In the genomic region with DNA sequence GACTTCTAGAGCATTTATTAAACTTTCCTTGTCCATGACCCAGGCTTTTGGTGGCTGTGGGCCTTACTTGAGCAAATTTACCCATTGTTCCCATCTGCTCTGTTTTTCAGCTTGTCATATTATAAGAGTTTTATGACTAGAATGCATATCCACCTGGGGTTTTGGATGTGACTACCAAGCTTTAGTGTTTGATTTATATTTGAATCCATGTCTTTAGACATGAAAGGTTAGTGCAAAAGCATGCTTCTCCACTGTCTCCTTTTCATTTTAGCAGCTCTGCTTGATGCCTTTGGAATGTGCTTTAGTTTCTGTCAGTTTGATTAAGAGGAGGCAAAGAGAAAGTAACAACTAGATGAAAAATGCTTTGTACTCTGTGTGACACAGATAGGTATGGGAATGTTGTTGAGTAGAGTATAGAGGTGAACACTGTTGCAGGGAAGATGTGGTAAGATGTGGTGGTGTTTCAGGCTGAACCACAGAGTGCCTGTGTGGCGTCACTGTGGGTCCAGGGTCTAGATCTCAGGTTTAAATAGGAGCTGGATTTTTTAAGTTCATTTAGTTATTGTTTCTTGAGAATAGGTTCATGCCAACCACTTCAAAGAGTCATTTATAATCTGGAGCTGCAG, we compare ENCODE assay signal across 16 cellular contexts. TPM values are rescaled to one million over a fixed set of nuclear protein-coding genes. Genes with fewer than 3 reads are reported as not detected.
DNase-seq lines count a peak whose midpoint lies in the region; ATAC-seq and TF ChIP-seq lines count a peak whose summit lies in the region.
"Had no signal": no experiment of that assay in that cellular context is flagged by ENCODE, and none has a peak within 500 bp of the region (broad histone marks: within the 10 kb centered on the region; RNA-seq: fewer than 3 reads in every experiment).

No MANE protein-coding gene starts in this region.

- peak overlapping the region; percentile 51 for H3K27ac Mint-ChIP-seq in activated T-cell treated with anti-CD3 and anti-CD28 coated beads, Interleukin-2, amount 50 U/mL, for 24 hours
- peak overlapping the region; percentile 27 for H3K27ac Mint-ChIP-seq in activated naive CD8-positive, alpha-beta T cell treated with anti-CD3 and anti-CD28 coated beads, Interleukin-2, amount 50 U/mL, for 24 hours
- H3K27ac Mint-ChIP-seq in endothelial cell (ENCODE audit: unreplicated experiment), result no peak overlapping the region

- H3K4me3 Mint-ChIP-seq in activated T-cell treated with anti-CD3 and anti-CD28 coated beads, Interleukin-2, amount 50 U/mL, for 24 hours, result peak overlapping the region; percentile 0
- peak overlapping the region; percentile 16 for H3K4me3 Mint-ChIP-seq in activated naive CD8-positive, alpha-beta T cell treated with anti-CD3 and anti-CD28 coated beads, Interleukin-2, amount 50 U/mL, for 24 hours
- H3K4me3 Mint-ChIP-seq in endothelial cell (ENCODE audit: unreplicated experiment), result no peak overlapping the region
- H3K4me3 Mint-ChIP-seq: central memory CD8-positive, alpha-beta T cell had no signal

- peak; percentile 36 for ATAC-seq in HG02642 (IDR thresholded peaks at IDR 0.05; ENCODE audit: poor library complexity, unreplicated experiment)
- peak; percentile 92 for ATAC-seq in activated naive CD8-positive, alpha-beta T cell treated with anti-CD3 and anti-CD28 coated beads, Interleukin-2, amount 50 U/mL, for 24 hours

- H3K4me1 Mint-ChIP-seq in activated T-cell treated with anti-CD3 and anti-CD28 coated beads, Interleukin-2, amount 50 U/mL, for 24 hours (ENCODE audit: low read depth), result peaks cover 73% of the 10 kb centered on the region
- peaks cover 54% of the 10 kb centered on the region for H3K4me1 Mint-ChIP-seq in activated naive CD8-positive, alpha-beta T cell treated with anti-CD3 and anti-CD28 coated beads, Interleukin-2, amount 50 U/mL, for 24 hours
- no peaks in the 10 kb centered on the region for H3K4me1 Mint-ChIP-seq in endothelial cell (ENCODE audit: unreplicated experiment)

- peaks cover 66% of the 10 kb centered on the region for H3K36me3 Mint-ChIP-seq in activated T-cell treated with anti-CD3 and anti-CD28 coated beads, Interleukin-2, amount 50 U/mL, for 24 hours (ENCODE audit: low read depth)
- peaks cover 32% of the 10 kb centered on the region for H3K36me3 Mint-ChIP-seq in activated naive CD8-positive, alpha-beta T cell treated with anti-CD3 and anti-CD28 coated beads, Interleukin-2, amount 50 U/mL, for 24 hours (ENCODE audit: low read depth)
- H3K36me3 Mint-ChIP-seq in endothelial cell (ENCODE audit: low read depth, unreplicated experiment), result no peaks in the 10 kb centered on the region

- H3K9me3 Mint-ChIP-seq in activated T-cell treated with anti-CD3 and anti-CD28 coated beads, Interleukin-2, amount 50 U/mL, for 24 hours, result no peaks in the 10 kb centered on the region
- H3K9me3 Mint-ChIP-seq in activated naive CD8-positive, alpha-beta T cell treated with anti-CD3 and anti-CD28 coated beads, Interleukin-2, amount 50 U/mL, for 24 hours, result no peaks in the 10 kb centered on the region
- no peaks in the 10 kb centered on the region for H3K9me3 Mint-ChIP-seq in endothelial cell (ENCODE audit: unreplicated experiment)
- H3K9me3 Mint-ChIP-seq: central memory CD8-positive, alpha-beta T cell had no signal

- TF ChIP-seq CTCF in endothelial cell (IDR thresholded peaks at IDR 0.05; ENCODE audit: unreplicated experiment), result no peak

- no peaks in the 10 kb centered on the region for H3K27me3 Mint-ChIP-seq in activated T-cell treated with anti-CD3 and anti-CD28 coated beads, Interleukin-2, amount 50 U/mL, for 24 hours
- H3K27me3 Mint-ChIP-seq in activated naive CD8-positive, alpha-beta T cell treated with anti-CD3 and anti-CD28 coated beads, Interleukin-2, amount 50 U/mL, for 24 hours, result no peaks in the 10 kb centered on the region
- no peaks in the 10 kb centered on the region for H3K27me3 Mint-ChIP-seq in endothelial cell (ENCODE audit: unreplicated experiment)
- H3K27me3 Mint-ChIP-seq: central memory CD8-positive, alpha-beta T cell had no signal

- DNase-seq in activated T-cell treated with anti-CD3 and anti-CD28 coated beads, Interleukin-2, amount 50 U/mL, for 24 hours, result no peak
- no peak for DNase-seq in activated T-cell treated with anti-CD3 and anti-CD28 coated beads, Interleukin-2, amount 50 U/mL, for 1 hour
- peak; percentile 19 for DNase-seq in activated naive CD8-positive, alpha-beta T cell treated with anti-CD3 and anti-CD28 coated beads, Interleukin-2, amount 50 U/mL, for 24 hours
- DNase-seq in pons (ENCODE audit: low spot score) (peak; percentile 15), AG08395 (ENCODE audit: low spot score) (no peak), endothelial cell (ENCODE audit: low spot score) (no peak), iPS-NIHi11 (ENCODE audit: low spot score) (no peak)
- DNase-seq: activated effector memory CD4-positive, alpha-beta T cell treated with Interleukin-2 at 50 U/mL for 16 hours; COR-L47; Karpas-422; NCI-H1694; NCI-H526 treated with DMSO at 0.1 percent for 48 hours; nucleus accumbens; PC-9 had no signal

RNA-seq across cellular contexts. Expression of a gene that starts 19.7 kb away (rescaled TPM):
- total RNA-seq in endothelial cell (ENCODE audit: unreplicated experiment), result 62.8 TPM

Comparison
In these comparisons a context has a peak if more than half of its experiments do, and no peak if none do; other contexts are left out.
1. DNase-seq: peak in activated naive CD8-positive, alpha-beta T cell treated with anti-CD3 and anti-CD28 coated beads, Interleukin-2, amount 50 U/mL, for 24 hours (single experiment) and pons (single experiment); none in activated T-cell treated with anti-CD3 and anti-CD28 coated beads, Interleukin-2, amount 50 U/mL, for 24 hours (single experiment), activated T-cell treated with anti-CD3 and anti-CD28 coated beads, Interleukin-2, amount 50 U/mL, for 1 hour (single experiment), AG08395 (single experiment), endothelial cell (single experiment) and iPS-NIHi11 (single experiment).